Comparison of ENCODE assay signal across 1 cellular context in the genomic region with DNA sequence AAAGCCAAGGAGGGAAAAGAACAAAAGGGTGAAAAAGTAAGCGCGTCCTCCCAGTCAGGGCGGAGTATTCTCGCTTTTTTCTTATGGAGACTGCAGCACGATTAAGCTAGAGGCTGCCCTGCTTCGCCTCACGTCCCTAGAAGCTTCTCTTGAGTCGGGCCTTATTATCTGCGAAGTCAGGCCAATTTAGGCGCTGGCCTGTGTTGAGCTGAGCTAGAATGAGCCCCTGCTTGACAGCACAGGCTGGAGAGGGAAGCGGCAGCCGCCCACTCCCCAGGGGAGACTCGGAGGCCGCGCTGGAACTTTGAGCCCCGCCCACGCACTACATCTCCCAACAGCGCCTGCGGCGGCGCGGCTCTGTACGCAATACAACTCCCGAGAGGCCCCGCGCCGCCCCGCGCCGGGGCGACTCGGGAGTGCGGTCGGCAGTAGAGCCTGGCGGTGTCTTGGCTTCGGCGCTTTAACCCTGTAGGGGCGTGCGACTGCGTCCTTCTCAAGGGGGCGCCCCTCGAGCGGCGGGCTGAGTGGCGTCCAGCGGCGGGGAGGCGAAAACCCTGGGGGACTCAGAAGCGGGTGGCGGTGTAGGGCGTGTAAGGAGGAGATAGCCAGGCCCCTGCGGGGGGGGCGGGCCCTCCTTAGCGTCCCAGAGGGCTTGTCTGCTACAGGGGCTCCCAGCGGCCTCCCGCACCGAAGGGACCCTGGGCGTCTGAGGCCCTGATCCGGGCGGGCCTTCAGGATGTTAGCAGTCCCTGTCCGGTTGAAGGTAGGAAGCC.
TF ChIP-seq lines count a peak whose summit lies in the region.

No MANE protein-coding gene starts in this region.

TF ChIP-seq in HepG2, 621 proteins besides CTCF, POLR2A, EP300 and RAD21 (continued from another document and continues in another):
- TF ChIP-seq, protein P1, sequence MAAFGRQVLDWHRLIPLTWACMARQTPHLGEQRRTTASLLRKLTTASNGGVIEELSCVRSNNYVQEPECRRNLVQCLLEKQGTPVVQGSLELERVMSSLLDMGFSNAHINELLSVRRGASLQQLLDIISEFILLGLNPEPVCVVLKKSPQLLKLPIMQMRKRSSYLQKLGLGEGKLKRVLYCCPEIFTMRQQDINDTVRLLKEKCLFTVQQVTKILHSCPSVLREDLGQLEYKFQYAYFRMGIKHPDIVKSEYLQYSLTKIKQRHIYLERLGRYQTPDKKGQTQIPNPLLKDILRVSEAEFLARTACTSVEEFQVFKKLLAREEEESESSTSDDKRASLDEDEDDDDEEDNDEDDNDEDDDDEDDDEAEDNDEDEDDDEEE (CRISPR knock-in tag; IDR thresholded peaks at IDR 0.05): no peak
- TF ChIP-seq ZNF224 (CRISPR knock-in tag; IDR thresholded peaks at IDR 0.05): peak; percentile 67; the same call in 1 of the 2 replicates
- TF ChIP-seq KMT2B (CRISPR knock-in tag; IDR thresholded peaks at IDR 0.05): peak; percentile 68
- TF ChIP-seq TOPORS (CRISPR knock-in tag; IDR thresholded peaks at IDR 0.05): peak; percentile 71; the same call in 1 of the 2 replicates
- TF ChIP-seq KDM5B (CRISPR knock-in tag; IDR thresholded peaks at IDR 0.05; ENCODE audit: borderline replicate concordance): peak; percentile 9; the same call in 1 of the 2 replicates
- TF ChIP-seq, protein P2, sequence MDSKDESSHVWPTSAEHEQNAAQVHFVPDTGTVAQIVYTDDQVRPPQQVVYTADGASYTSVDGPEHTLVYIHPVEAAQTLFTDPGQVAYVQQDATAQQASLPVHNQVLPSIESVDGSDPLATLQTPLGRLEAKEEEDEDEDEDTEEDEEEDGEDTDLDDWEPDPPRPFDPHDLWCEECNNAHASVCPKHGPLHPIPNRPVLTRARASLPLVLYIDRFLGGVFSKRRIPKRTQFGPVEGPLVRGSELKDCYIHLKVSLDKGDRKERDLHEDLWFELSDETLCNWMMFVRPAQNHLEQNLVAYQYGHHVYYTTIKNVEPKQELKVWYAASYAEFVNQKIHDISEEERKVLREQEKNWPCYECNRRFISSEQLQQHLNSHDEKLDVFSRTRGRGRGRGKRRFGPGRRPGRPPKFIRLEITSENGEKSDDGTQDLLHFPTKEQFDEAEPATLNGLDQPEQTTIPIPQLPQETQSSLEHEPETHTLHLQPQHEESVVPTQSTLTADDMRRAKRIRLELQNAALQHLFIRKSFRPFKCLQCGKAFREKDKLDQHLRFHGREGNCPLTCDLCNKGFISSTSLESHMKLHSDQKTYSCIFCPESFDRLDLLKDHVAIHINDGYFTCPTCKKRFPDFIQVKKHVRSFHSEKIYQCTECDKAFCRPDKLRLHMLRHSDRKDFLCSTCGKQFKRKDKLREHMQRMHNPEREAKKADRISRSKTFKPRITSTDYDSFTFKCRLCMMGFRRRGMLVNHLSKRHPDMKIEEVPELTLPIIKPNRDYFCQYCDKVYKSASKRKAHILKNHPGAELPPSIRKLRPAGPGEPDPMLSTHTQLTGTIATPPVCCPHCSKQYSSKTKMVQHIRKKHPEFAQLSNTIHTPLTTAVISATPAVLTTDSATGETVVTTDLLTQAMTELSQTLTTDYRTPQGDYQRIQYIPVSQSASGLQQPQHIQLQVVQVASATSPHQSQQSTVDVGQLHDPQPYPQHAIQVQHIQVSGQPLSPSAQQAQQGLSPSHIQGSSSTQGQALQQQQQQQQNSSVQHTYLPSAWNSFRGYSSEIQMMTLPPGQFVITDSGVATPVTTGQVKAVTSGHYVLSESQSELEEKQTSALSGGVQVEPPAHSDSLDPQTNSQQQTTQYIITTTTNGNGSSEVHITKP (CRISPR knock-in tag; IDR thresholded peaks at IDR 0.05; ENCODE audit: low read depth): no peak; the same call in 1 of the 2 replicates
- peak; percentile 12; the same call in 1 of the 2 replicates for TF ChIP-seq ZBTB21 (CRISPR knock-in tag; IDR thresholded peaks at IDR 0.05)
- peak; percentile 70; the same call in 1 of the 2 replicates for TF ChIP-seq ZNF501 (CRISPR knock-in tag; IDR thresholded peaks at IDR 0.05)
- no peak; the same call in 1 of the 2 replicates for TF ChIP-seq ZNF790 (CRISPR knock-in tag; IDR thresholded peaks at IDR 0.05; ENCODE audit: borderline replicate concordance)
- peak; percentile 86; the same call in 1 of the 2 replicates for TF ChIP-seq ARID2 (CRISPR knock-in tag; IDR thresholded peaks at IDR 0.05; ENCODE audit: borderline replicate concordance)
- TF ChIP-seq, protein P3, sequence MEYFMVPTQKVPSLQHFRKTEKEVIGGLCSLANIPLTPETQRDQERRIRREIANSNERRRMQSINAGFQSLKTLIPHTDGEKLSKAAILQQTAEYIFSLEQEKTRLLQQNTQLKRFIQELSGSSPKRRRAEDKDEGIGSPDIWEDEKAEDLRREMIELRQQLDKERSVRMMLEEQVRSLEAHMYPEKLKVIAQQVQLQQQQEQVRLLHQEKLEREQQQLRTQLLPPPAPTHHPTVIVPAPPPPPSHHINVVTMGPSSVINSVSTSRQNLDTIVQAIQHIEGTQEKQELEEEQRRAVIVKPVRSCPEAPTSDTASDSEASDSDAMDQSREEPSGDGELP (IDR thresholded peaks at IDR 0.05; ENCODE audit: borderline replicate concordance, low read depth): peak; percentile 31; the same call in 1 of the 2 replicates
- peak; percentile 88 for TF ChIP-seq ZNF556 (CRISPR knock-in tag; IDR thresholded peaks at IDR 0.05; ENCODE audit: borderline replicate concordance)
- 0 out of 2 replicates have a peak, but pooled peaks have one; percentile 43 for TF ChIP-seq ZNF547 (CRISPR knock-in tag; IDR thresholded peaks at IDR 0.05)
- no peak for TF ChIP-seq SP1 (IDR thresholded peaks at IDR 0.05)
- TF ChIP-seq SP1 (CRISPR knock-in tag; IDR thresholded peaks at IDR 0.05): peak; percentile 84
- TF ChIP-seq, protein P4, sequence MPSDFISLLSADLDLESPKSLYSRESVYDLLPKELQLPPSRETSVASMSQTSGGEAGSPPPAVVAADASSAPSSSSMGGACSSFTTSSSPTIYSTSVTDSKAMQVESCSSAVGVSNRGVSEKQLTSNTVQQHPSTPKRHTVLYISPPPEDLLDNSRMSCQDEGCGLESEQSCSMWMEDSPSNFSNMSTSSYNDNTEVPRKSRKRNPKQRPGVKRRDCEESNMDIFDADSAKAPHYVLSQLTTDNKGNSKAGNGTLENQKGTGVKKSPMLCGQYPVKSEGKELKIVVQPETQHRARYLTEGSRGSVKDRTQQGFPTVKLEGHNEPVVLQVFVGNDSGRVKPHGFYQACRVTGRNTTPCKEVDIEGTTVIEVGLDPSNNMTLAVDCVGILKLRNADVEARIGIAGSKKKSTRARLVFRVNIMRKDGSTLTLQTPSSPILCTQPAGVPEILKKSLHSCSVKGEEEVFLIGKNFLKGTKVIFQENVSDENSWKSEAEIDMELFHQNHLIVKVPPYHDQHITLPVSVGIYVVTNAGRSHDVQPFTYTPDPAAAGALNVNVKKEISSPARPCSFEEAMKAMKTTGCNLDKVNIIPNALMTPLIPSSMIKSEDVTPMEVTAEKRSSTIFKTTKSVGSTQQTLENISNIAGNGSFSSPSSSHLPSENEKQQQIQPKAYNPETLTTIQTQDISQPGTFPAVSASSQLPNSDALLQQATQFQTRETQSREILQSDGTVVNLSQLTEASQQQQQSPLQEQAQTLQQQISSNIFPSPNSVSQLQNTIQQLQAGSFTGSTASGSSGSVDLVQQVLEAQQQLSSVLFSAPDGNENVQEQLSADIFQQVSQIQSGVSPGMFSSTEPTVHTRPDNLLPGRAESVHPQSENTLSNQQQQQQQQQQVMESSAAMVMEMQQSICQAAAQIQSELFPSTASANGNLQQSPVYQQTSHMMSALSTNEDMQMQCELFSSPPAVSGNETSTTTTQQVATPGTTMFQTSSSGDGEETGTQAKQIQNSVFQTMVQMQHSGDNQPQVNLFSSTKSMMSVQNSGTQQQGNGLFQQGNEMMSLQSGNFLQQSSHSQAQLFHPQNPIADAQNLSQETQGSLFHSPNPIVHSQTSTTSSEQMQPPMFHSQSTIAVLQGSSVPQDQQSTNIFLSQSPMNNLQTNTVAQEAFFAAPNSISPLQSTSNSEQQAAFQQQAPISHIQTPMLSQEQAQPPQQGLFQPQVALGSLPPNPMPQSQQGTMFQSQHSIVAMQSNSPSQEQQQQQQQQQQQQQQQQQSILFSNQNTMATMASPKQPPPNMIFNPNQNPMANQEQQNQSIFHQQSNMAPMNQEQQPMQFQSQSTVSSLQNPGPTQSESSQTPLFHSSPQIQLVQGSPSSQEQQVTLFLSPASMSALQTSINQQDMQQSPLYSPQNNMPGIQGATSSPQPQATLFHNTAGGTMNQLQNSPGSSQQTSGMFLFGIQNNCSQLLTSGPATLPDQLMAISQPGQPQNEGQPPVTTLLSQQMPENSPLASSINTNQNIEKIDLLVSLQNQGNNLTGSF (CRISPR knock-in tag; IDR thresholded peaks at IDR 0.05): 0 out of 2 replicates have a peak, but pooled peaks have one; percentile 65
- peak; percentile 63; the same call in 1 of the 2 replicates for TF ChIP-seq ZSCAN25 (CRISPR knock-in tag; IDR thresholded peaks at IDR 0.05)
- TF ChIP-seq, protein P5, sequence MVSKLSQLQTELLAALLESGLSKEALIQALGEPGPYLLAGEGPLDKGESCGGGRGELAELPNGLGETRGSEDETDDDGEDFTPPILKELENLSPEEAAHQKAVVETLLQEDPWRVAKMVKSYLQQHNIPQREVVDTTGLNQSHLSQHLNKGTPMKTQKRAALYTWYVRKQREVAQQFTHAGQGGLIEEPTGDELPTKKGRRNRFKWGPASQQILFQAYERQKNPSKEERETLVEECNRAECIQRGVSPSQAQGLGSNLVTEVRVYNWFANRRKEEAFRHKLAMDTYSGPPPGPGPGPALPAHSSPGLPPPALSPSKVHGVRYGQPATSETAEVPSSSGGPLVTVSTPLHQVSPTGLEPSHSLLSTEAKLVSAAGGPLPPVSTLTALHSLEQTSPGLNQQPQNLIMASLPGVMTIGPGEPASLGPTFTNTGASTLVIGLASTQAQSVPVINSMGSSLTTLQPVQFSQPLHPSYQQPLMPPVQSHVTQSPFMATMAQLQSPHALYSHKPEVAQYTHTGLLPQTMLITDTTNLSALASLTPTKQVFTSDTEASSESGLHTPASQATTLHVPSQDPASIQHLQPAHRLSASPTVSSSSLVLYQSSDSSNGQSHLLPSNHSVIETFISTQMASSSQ (IDR thresholded peaks at IDR 0.05; ENCODE audit: low read depth): no peak
- TF ChIP-seq, protein P5 (CRISPR knock-in tag; IDR thresholded peaks at IDR 0.05; ENCODE audit: borderline replicate concordance): peak; percentile 61
- TF ChIP-seq ZNF713 (CRISPR knock-in tag; IDR thresholded peaks at IDR 0.05): 0 out of 2 replicates have a peak, but pooled peaks have one; percentile 80
- 0 out of 2 replicates have a peak, but pooled peaks have one; percentile 9 for TF ChIP-seq SSRP1 (CRISPR knock-in tag; IDR thresholded peaks at IDR 0.05)
- peak; percentile 25; the same call in 1 of the 2 replicates for TF ChIP-seq NFKBIZ (CRISPR knock-in tag; IDR thresholded peaks at IDR 0.05)
- peak; percentile 74; the same call in 1 of the 2 replicates for TF ChIP-seq ZNF230 (CRISPR knock-in tag; IDR thresholded peaks at IDR 0.05)
- no peak for TF ChIP-seq ZNF724P (CRISPR knock-in tag; IDR thresholded peaks at IDR 0.05; ENCODE audit: borderline replicate concordance)
- peak; percentile 56; the same call in 1 of the 2 replicates for TF ChIP-seq RXRA (CRISPR knock-in tag; IDR thresholded peaks at IDR 0.05)
- no peak; the same call in 1 of the 2 replicates for TF ChIP-seq ZNF746 (CRISPR knock-in tag; IDR thresholded peaks at IDR 0.05)
- TF ChIP-seq ZNF20 (CRISPR knock-in tag; IDR thresholded peaks at IDR 0.05): no peak
- TF ChIP-seq, protein P6, sequence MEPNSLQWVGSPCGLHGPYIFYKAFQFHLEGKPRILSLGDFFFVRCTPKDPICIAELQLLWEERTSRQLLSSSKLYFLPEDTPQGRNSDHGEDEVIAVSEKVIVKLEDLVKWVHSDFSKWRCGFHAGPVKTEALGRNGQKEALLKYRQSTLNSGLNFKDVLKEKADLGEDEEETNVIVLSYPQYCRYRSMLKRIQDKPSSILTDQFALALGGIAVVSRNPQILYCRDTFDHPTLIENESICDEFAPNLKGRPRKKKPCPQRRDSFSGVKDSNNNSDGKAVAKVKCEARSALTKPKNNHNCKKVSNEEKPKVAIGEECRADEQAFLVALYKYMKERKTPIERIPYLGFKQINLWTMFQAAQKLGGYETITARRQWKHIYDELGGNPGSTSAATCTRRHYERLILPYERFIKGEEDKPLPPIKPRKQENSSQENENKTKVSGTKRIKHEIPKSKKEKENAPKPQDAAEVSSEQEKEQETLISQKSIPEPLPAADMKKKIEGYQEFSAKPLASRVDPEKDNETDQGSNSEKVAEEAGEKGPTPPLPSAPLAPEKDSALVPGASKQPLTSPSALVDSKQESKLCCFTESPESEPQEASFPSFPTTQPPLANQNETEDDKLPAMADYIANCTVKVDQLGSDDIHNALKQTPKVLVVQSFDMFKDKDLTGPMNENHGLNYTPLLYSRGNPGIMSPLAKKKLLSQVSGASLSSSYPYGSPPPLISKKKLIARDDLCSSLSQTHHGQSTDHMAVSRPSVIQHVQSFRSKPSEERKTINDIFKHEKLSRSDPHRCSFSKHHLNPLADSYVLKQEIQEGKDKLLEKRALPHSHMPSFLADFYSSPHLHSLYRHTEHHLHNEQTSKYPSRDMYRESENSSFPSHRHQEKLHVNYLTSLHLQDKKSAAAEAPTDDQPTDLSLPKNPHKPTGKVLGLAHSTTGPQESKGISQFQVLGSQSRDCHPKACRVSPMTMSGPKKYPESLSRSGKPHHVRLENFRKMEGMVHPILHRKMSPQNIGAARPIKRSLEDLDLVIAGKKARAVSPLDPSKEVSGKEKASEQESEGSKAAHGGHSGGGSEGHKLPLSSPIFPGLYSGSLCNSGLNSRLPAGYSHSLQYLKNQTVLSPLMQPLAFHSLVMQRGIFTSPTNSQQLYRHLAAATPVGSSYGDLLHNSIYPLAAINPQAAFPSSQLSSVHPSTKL (CRISPR knock-in tag; IDR thresholded peaks at IDR 0.05): 0 out of 2 replicates have a peak, but pooled peaks have one; percentile 34
- TF ChIP-seq ETV5 (CRISPR knock-in tag; IDR thresholded peaks at IDR 0.05; ENCODE audit: borderline replicate concordance): 0 out of 2 replicates have a peak, but pooled peaks have one; percentile 24
- 0 out of 2 replicates have a peak, but pooled peaks have one; percentile 20 for TF ChIP-seq MAF1 (CRISPR knock-in tag; IDR thresholded peaks at IDR 0.05; ENCODE audit: borderline replicate concordance)
- peak; percentile 97 for TF ChIP-seq THAP11 (CRISPR knock-in tag; IDR thresholded peaks at IDR 0.05)
